ENCODE assay signal across 20 cellular contexts in genomic region chr16:70161350-70161749, GRCh38. TPM values are rescaled to one million over a fixed set of nuclear protein-coding genes. Genes with fewer than 3 reads are reported as not detected.
DNase-seq lines count a peak whose midpoint lies in the region; ATAC-seq and TF ChIP-seq lines count a peak whose summit lies in the region.
"Had no signal": no experiment of that assay in that cellular context is flagged by ENCODE, and none has a peak within 500 bp of the region (broad histone marks: within the 10 kb centered on the region; RNA-seq: fewer than 3 reads in every experiment).

No MANE protein-coding gene starts in this region.

- H3K9me3 ChIP-seq in hepatocyte (ENCODE audit: low read depth) (no peaks in the 10 kb centered on the region), spleen (no peaks in the 10 kb centered on the region)
- H3K9me3 ChIP-seq: A549, upper lobe of left lung had no signal

- H3K27me3 Mint-ChIP-seq in stimulated activated memory B cell treated with anti-CD40 and anti-IgM and Interleukin-4, amounts not matched to agents 10 μg/mL and 1 μg/mL and 100 μg/mL, for 72 hours = no peaks in the 10 kb centered on the region

- no peaks in the 10 kb centered on the region for H3K9me2 ChIP-seq in hepatocyte (replicated peaks; ENCODE audit: insufficient read depth)

- DNase-seq in activated CD8-positive, alpha-beta memory T cell treated with anti-CD3 and anti-CD28 coated beads for 24 hours = peak; percentile 56
- no peak for DNase-seq in activated CD8-positive, alpha-beta memory T cell treated with anti-CD3 and anti-CD28 coated beads, Interleukin-2, amount 50 U/mL, for 48 hours
- DNase-seq in HT1080 (ENCODE audit: low read depth) (peak; percentile 1), hepatocyte (ENCODE audit: low spot score) (peak; percentile 4), spleen (peak; percentile 53)
- DNase-seq: activated gamma-delta T cell; amygdala; DMS79 treated with DMSO at 0.1 percent for 48 hours; NCI-H187 treated with DMSO at 0.1 percent for 48 hours; NCI-H446 treated with DMSO at 0.1 percent for 48 hours; RPMI8226; stimulated activated naive CD4-positive, alpha-beta T cell; upper lobe of left lung had no signal

- H3K79me2 ChIP-seq in hepatocyte = no peaks in the 10 kb centered on the region

- no peaks in the 10 kb centered on the region for H3K4me1 Mint-ChIP-seq in stimulated activated memory B cell treated with anti-CD40 and anti-IgM and Interleukin-4, amounts not matched to agents 10 μg/mL and 1 μg/mL and 100 μg/mL, for 72 hours

- H3K36me3 Mint-ChIP-seq in stimulated activated memory B cell treated with anti-CD40 and anti-IgM and Interleukin-4, amounts not matched to agents 10 μg/mL and 1 μg/mL and 100 μg/mL, for 72 hours = peaks cover 6% of the 10 kb centered on the region

- H3K4me3 ChIP-seq in hepatocyte (no peak overlapping the region), spleen (no peak overlapping the region)
- H3K4me3 ChIP-seq: A549, upper lobe of left lung had no signal

- H3K4me3 Mint-ChIP-seq in stimulated activated memory B cell treated with anti-CD40 and anti-IgM and Interleukin-4, amounts not matched to agents 10 μg/mL and 1 μg/mL and 100 μg/mL, for 72 hours = no peak overlapping the region

- H3K4me1 ChIP-seq in hepatocyte (ENCODE audit: insufficient read depth) (peaks cover 7% of the 10 kb centered on the region), spleen (peaks cover 0 to 6% (median 1%) of the 10 kb centered on the region in 6 donors)
- H3K4me1 ChIP-seq: upper lobe of left lung had no signal

- H3K27me3 ChIP-seq in hepatocyte = no peaks in the 10 kb centered on the region
- H3K27me3 ChIP-seq in spleen (replicated peaks in 1 of 7) = no peaks in the 10 kb centered on the region
- H3K27me3 ChIP-seq: upper lobe of left lung had no signal

- H3K9me3 Mint-ChIP-seq in stimulated activated memory B cell treated with anti-CD40 and anti-IgM and Interleukin-4, amounts not matched to agents 10 μg/mL and 1 μg/mL and 100 μg/mL, for 72 hours = no peaks in the 10 kb centered on the region

- TF ChIP-seq POLR2A in spleen (IDR thresholded peaks at IDR 0.05) = no peak

- WGBS in hepatocyte (ENCODE audit: low lambda C conversion rate, missing lambda C conversion rate) = 96% methylated on average over 6 of the region's 6 CpGs
- 86 to 94% (median 93%) methylated on average over 6 of the region's 6 CpGs for WGBS in spleen, 5 donors

- H3K36me3 ChIP-seq in hepatocyte (replicated peaks; ENCODE audit: insufficient read depth, low read depth) = no peaks in the 10 kb centered on the region
- peaks cover 27 to 67% (median 66%) of the 10 kb centered on the region in 6 donors for H3K36me3 ChIP-seq in spleen

- H3K27ac ChIP-seq in hepatocyte (no peak overlapping the region), spleen (no peak overlapping the region)
- H3K27ac ChIP-seq: A549, C4-2B, upper lobe of left lung, VCaP had no signal

- no peak for TF ChIP-seq CTCF in hepatocyte (IDR thresholded peaks at IDR 0.05; ENCODE audit: poor library complexity)
- no peak for TF ChIP-seq CTCF in spleen (IDR thresholded peaks at IDR 0.05 in 8 of 11, conservative IDR thresholded peaks at IDR 0.05 in 3 of 11)

- H4K20me1 ChIP-seq in hepatocyte (ENCODE audit: insufficient read depth, poor library complexity, severe bottlenecking) = no peaks in the 10 kb centered on the region

- no peak for ATAC-seq in stimulated activated memory B cell treated with anti-CD40 and anti-IgM and Interleukin-4, amounts not matched to agents 10 μg/mL and 1 μg/mL and 100 μg/mL, for 72 hours
- ATAC-seq in GM19455 (IDR thresholded peaks at IDR 0.05; ENCODE audit: unreplicated experiment) (no peak), GM18873 (IDR thresholded peaks at IDR 0.05; ENCODE audit: low FRiP score, unreplicated experiment) (no peak)

- H3K4me2 ChIP-seq in hepatocyte = no peak overlapping the region

- H2AFZ ChIP-seq in hepatocyte = no peak overlapping the region

- H3K27ac Mint-ChIP-seq in stimulated activated memory B cell treated with anti-CD40 and anti-IgM and Interleukin-4, amounts not matched to agents 10 μg/mL and 1 μg/mL and 100 μg/mL, for 72 hours = no peak overlapping the region

- intact Hi-C loops in spleen (cut with DNase I; ENCODE audit: low total_unique reads) = no loop called here

RNA-seq across cellular contexts. Expression of gene CLEC18C, which starts 12.2 kb away (rescaled TPM):
- 0.03 TPM in 1 of 2 replicates, not detected in the other for total RNA-seq in HT1080 (2014; rRNA removed; shearing (Covaris generic))
- 0.31 TPM in 1 of 2 replicates, not detected in the other for polyA plus RNA-seq in HT1080 (2015; cell fraction: cytosol; rRNA removed)
- polyA plus RNA-seq in HT1080 (2015; cell fraction: nucleus; rRNA removed) = 0.22 and 0.38 TPM in 2 replicates
- total RNA-seq in hepatocyte (not detected in 2 replicates), spleen (1 to 10 TPM in 1 of 7 donors, under 1 TPM in 4, not detected in 2; 0.28 to 1.2 (median 0.60) TPM)
- polyA plus RNA-seq in hepatocyte (not detected in 2 replicates), spleen (under 1 TPM; 0.09 to 0.42 (median 0.11) TPM)
- total RNA-seq: M059J had no signal

RNA-seq across cellular contexts. Expression of gene PDPR, which starts 47.2 kb away (rescaled TPM):
- total RNA-seq in HT1080 (2014; rRNA removed; shearing (Covaris generic)) = 16.6 and 16.8 TPM in 2 replicates
- polyA plus RNA-seq in HT1080 (2015; cell fraction: cytosol; rRNA removed) = 10.6 and 13.0 TPM in 2 replicates
- polyA plus RNA-seq in HT1080 (2015; cell fraction: nucleus; rRNA removed) = 82.8 and 96.8 TPM in 2 replicates
- 16.7 and 17.2 TPM in 2 replicates for total RNA-seq in hepatocyte
- 5.3 and 6.8 TPM in 2 replicates for polyA plus RNA-seq in hepatocyte
- 10 to 100 TPM; 25.3 to 48.4 (median 33.5) TPM for total RNA-seq in spleen
- polyA plus RNA-seq in spleen = 1 to 10 TPM; 4.6 to 9.4 (median 6.4) TPM
